ENCODE assay signal across 1 cellular context in the genomic region with DNA sequence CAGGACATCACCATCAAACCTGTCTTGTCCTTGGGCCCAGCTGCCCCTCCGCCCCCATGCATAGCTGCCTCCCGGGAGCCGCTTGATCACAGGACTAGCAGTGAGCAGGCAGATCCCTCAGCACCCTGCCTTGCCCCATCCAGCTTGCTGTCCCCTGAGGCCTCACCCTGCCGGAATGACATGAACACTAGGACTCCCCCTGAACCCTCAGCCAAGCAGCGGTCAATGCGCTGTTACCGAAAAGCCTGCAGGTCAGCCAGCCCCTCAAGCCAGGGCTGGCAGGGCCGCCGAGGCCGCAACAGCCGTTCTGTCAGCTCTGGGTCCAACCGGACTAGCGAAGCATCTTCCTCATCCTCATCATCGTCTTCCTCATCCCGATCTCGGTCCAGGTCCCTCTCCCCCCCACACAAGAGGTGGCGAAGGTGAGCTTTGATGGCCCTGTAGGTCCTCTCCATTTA.
TF ChIP-seq lines count a peak whose summit lies in the region.

No MANE protein-coding gene starts in this region.

TF ChIP-seq in GM12878, 131 proteins besides CTCF, POLR2A, EP300 and RAD21:
- TF ChIP-seq POLR2AphosphoS5 (IDR thresholded peaks at IDR 0.05; ENCODE audit: low read length) (peak; percentile 45), HCFC1 (IDR thresholded peaks at IDR 0.05; ENCODE audit: low read length) (no peak)
